10 cellular contexts compared by ENCODE assay signal in genomic region chr20:51446656-51447055, GRCh38.
DNase-seq lines count a peak whose midpoint lies in the region; ATAC-seq and TF ChIP-seq lines count a peak whose summit lies in the region.
"Had no signal": no experiment of that assay in that cellular context is flagged by ENCODE, and none has a peak within 500 bp of the region (broad histone marks: within the 10 kb centered on the region; RNA-seq: fewer than 3 reads in every experiment).

No MANE protein-coding gene starts in this region.

- no peak overlapping the region for H2BK5ac ChIP-seq in mesenchymal stem cell (ENCODE audit: low read depth, low read length, poor library complexity, severe bottlenecking)

- H4K8ac ChIP-seq in mesenchymal stem cell (ENCODE audit: low read length), result no peak overlapping the region

- H2BK15ac ChIP-seq in mesenchymal stem cell (ENCODE audit: low read depth, poor library complexity, severe bottlenecking), result no peak overlapping the region

- TF ChIP-seq CTCF in left ventricle myocardium inferior (IDR thresholded peaks at IDR 0.05; ENCODE audit: borderline replicate concordance), result no peak
- no peak for TF ChIP-seq CTCF in MCF 10A (IDR thresholded peaks at IDR 0.05; ENCODE audit: unreplicated experiment)

- POLR2A ChIA-PET in MCF 10A (lab: Yijun Ruan, JAX), result interaction anchor here (0.7 to 2.1 kb wide), 6 partner anchors 11 to 149 kb away, joined by 3 to 22 read pairs (median 4); no protein-coding TSS in a partner anchor
- POLR2A ChIA-PET in activated CD4-positive, alpha-beta memory T cell treated with anti-CD3 and anti-CD28 coated beads, Interleukin-2, amount 10 ng/mL, durations not matched to agents 7 days and 5 days (lab: Charles Lee), result interaction anchor here (1.0 kb wide), 1 partner anchor 12 kb away, joined by 4 read pairs; no protein-coding TSS in a partner anchor

- no TSS peak for BruUV-seq in MCF 10A (replicated peaks; lab: Mats Ljungman, UMichigan)

- no peak overlapping the region for H4K91ac ChIP-seq in mesenchymal stem cell (ENCODE audit: low read length)

- no peak overlapping the region for H3K4ac ChIP-seq in mesenchymal stem cell (ENCODE audit: low read depth in 1 of 2, low read length in 2 of 2)

- no peak for DNase-seq in left ventricle myocardium inferior
- DNase-seq in cardiac septum (ENCODE audit: low spot score), result no peak
- peak; percentile 76 for DNase-seq in MCF 10A (ENCODE audit: unreplicated experiment)
- peak; percentile 97 for DNase-seq in mesenchymal stem cell
- DNase-seq in SHP77 (lab: John Stamatoyannopoulos, UW), result no peak
- no peak for DNase-seq in activated CD4-positive, alpha-beta memory T cell treated with anti-CD3 and anti-CD28 coated beads, Interleukin-2, amount 10 ng/mL, durations not matched to agents 7 days and 5 days
- no peak for DNase-seq in DMS114 treated with DMSO at 0.1 percent for 48 hours (lab: John Stamatoyannopoulos, UW; ENCODE audit: unreplicated experiment)
- DNase-seq: central memory CD4-positive, alpha-beta T cell had no signal

- no peak overlapping the region for H3K23ac ChIP-seq in mesenchymal stem cell (ENCODE audit: low read length in 2 of 2)

- H3K4me3 Mint-ChIP-seq in MCF 10A (ENCODE audit: unreplicated experiment), result no peak overlapping the region
- H3K4me3 Mint-ChIP-seq in activated CD4-positive, alpha-beta memory T cell treated with anti-CD3 and anti-CD28 coated beads, Interleukin-2, amount 10 ng/mL, durations not matched to agents 7 days and 5 days, result no peak overlapping the region

- no peaks in the 10 kb centered on the region for H3K9me3 ChIP-seq in left ventricle myocardium inferior (replicated peaks)
- H3K9me3 ChIP-seq in mesenchymal stem cell (ENCODE audit: control insufficient read depth, low read length), result no peaks in the 10 kb centered on the region
- H3K9me3 ChIP-seq: right atrium auricular region had no signal

- H3K36me3 Mint-ChIP-seq in MCF 10A (ENCODE audit: insufficient read depth, unreplicated experiment), result no peaks in the 10 kb centered on the region
- peaks cover 69% of the 10 kb centered on the region for H3K36me3 Mint-ChIP-seq in activated CD4-positive, alpha-beta memory T cell treated with anti-CD3 and anti-CD28 coated beads, Interleukin-2, amount 10 ng/mL, durations not matched to agents 7 days and 5 days (ENCODE audit: low read depth)

- no peak overlapping the region for H2AK5ac ChIP-seq in mesenchymal stem cell (ENCODE audit: low read length, severe bottlenecking)

- no peak overlapping the region for H3K18ac ChIP-seq in mesenchymal stem cell (ENCODE audit: low read depth in 1 of 2, low read length in 2 of 2)

- H2BK12ac ChIP-seq in mesenchymal stem cell (ENCODE audit: low read length in 2 of 2), result no peak overlapping the region

- peak overlapping the region; percentile 18 for H3K27ac ChIP-seq in left ventricle myocardium inferior (replicated peaks)
- no peak overlapping the region for H3K27ac ChIP-seq in mesenchymal stem cell (ENCODE audit: low read length, poor library complexity, severe bottlenecking)

- no peaks in the 10 kb centered on the region for H3K36me3 ChIP-seq in left ventricle myocardium inferior
- H3K36me3 ChIP-seq in mesenchymal stem cell (ENCODE audit: control insufficient read depth in 1 of 2, insufficient read depth in 2 of 2, low read depth in 1 of 2, low read length in 2 of 2), result no peaks in the 10 kb centered on the region
- H3K36me3 ChIP-seq: right atrium auricular region had no signal

- H2AFZ ChIP-seq in mesenchymal stem cell (ENCODE audit: low read depth, low read length), result no peak overlapping the region

- peaks cover 9% of the 10 kb centered on the region for H3K4me1 Mint-ChIP-seq in MCF 10A (ENCODE audit: insufficient read depth, unreplicated experiment)
- H3K4me1 Mint-ChIP-seq in activated CD4-positive, alpha-beta memory T cell treated with anti-CD3 and anti-CD28 coated beads, Interleukin-2, amount 10 ng/mL, durations not matched to agents 7 days and 5 days, result peaks cover 42% of the 10 kb centered on the region

- H3K9ac ChIP-seq in mesenchymal stem cell (ENCODE audit: low read length), result peak overlapping the region; percentile 77

- intact Hi-C loops in left ventricle myocardium inferior (cut with micrococcal nuclease) (no loop called here), cardiac septum (cut with DNase I) (loop anchor here (5.0 kb wide), 1 partner anchor 96 kb away; the partner anchor contains the start of gene NFATC2), MCF 10A (cut with micrococcal nuclease) (no loop called here)

- H3K27me3 ChIP-seq in left ventricle myocardium inferior (ENCODE audit: low read depth), result no peaks in the 10 kb centered on the region
- peaks cover 0 to 3% of the 10 kb centered on the region in 2 experiments for H3K27me3 ChIP-seq in mesenchymal stem cell (ENCODE audit: control insufficient read depth in 1 of 2, insufficient read depth in 1 of 2, low read length in 2 of 2)
- H3K27me3 ChIP-seq: right atrium auricular region had no signal

- H3K4me1 ChIP-seq in left ventricle myocardium inferior (peaks cover 49% of the 10 kb centered on the region), mesenchymal stem cell (ENCODE audit: control insufficient read depth, insufficient read depth, low read depth, low read length) (peaks cover 26% of the 10 kb centered on the region)

- H3K27ac Mint-ChIP-seq in MCF 10A (ENCODE audit: low read depth, unreplicated experiment), result peak overlapping the region; percentile 37
- no peak overlapping the region for H3K27ac Mint-ChIP-seq in activated CD4-positive, alpha-beta memory T cell treated with anti-CD3 and anti-CD28 coated beads, Interleukin-2, amount 10 ng/mL, durations not matched to agents 7 days and 5 days

- no peaks in the 10 kb centered on the region for H3K79me1 ChIP-seq in mesenchymal stem cell (replicated peaks; ENCODE audit: low read length, poor library complexity, severe bottlenecking)

- CTCF ChIA-PET in MCF 10A (lab: Yijun Ruan, JAX), result interaction anchor here (0.6 to 2.0 kb wide), 8 partner anchors 10 to 636 kb away, joined by 3 to 8 read pairs (median 4); no protein-coding TSS in a partner anchor
- CTCF ChIA-PET in activated CD4-positive, alpha-beta memory T cell treated with anti-CD3 and anti-CD28 coated beads, Interleukin-2, amount 10 ng/mL, durations not matched to agents 7 days and 5 days (lab: Charles Lee), result interaction anchor here (1.4 kb wide), 1 partner anchor 148 kb away, joined by 3 read pairs; no protein-coding TSS in a partner anchor

- ATAC-seq in GM18498 (IDR thresholded peaks at IDR 0.05; ENCODE audit: unreplicated experiment), result no peak

- no peak overlapping the region for H3K4me2 ChIP-seq in mesenchymal stem cell (ENCODE audit: low read length, poor library complexity, severe bottlenecking)

- no peaks in the 10 kb centered on the region for H3K9me3 Mint-ChIP-seq in MCF 10A (ENCODE audit: unreplicated experiment)
- H3K9me3 Mint-ChIP-seq in activated CD4-positive, alpha-beta memory T cell treated with anti-CD3 and anti-CD28 coated beads, Interleukin-2, amount 10 ng/mL, durations not matched to agents 7 days and 5 days, result no peaks in the 10 kb centered on the region

- no peak overlapping the region for H3K14ac ChIP-seq in mesenchymal stem cell (ENCODE audit: low read length in 2 of 2)

- no peaks in the 10 kb centered on the region for H3K27me3 Mint-ChIP-seq in MCF 10A (ENCODE audit: insufficient read depth, unreplicated experiment)
- no peaks in the 10 kb centered on the region for H3K27me3 Mint-ChIP-seq in activated CD4-positive, alpha-beta memory T cell treated with anti-CD3 and anti-CD28 coated beads, Interleukin-2, amount 10 ng/mL, durations not matched to agents 7 days and 5 days

- WGBS in mesenchymal stem cell, result under 1% methylated on average over 6 of the region's 10 CpGs

- H2BK120ac ChIP-seq in mesenchymal stem cell (ENCODE audit: low read depth, low read length), result peak overlapping the region; percentile 15

- H3K4me3 ChIP-seq in left ventricle myocardium inferior (no peak overlapping the region), mesenchymal stem cell (ENCODE audit: insufficient read depth in 1 of 2, low read depth in 1 of 2, low read length in 2 of 2) (peak overlapping the region in 1 of 2 experiments; percentile 52)
- H3K4me3 ChIP-seq: right atrium auricular region had no signal

Comparison
In these comparisons a context has a peak if more than half of its experiments do, and no peak if none do; other contexts are left out.
1. DNase-seq: peak in MCF 10A (single experiment) and mesenchymal stem cell (single experiment); none in left ventricle myocardium inferior (single experiment), cardiac septum (single experiment), SHP77 (0 of 2), activated CD4-positive, alpha-beta memory T cell treated with anti-CD3 and anti-CD28 coated beads, Interleukin-2, amount 10 ng/mL, durations not matched to agents 7 days and 5 days (single experiment) and DMS114 treated with DMSO at 0.1 percent for 48 hours (single experiment).